In the genomic region with DNA sequence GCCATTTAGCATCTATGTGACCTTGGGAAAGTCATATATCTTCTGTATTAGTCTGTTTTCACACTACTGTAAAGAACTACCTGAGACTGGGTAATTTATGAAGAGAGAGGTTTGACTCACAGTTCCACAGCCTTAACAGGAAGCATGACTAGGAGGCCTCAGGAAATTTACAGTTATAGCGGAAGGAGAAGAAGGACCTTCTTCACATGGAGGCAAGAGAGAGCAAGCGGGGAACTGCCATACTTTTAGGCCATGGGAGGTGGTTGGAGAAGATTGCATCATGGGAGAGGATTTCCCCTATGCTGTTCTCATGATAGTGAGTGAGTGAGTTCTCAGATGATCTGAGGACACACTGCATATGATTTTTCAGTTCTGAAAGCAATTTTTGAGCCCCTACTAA, we compare ENCODE assay signal across 1 cellular context.
TF ChIP-seq lines count a peak whose summit lies in the region.

No MANE protein-coding gene starts in this region.

TF ChIP-seq in GM12878, 131 proteins besides CTCF, POLR2A, EP300 and RAD21:
- TF ChIP-seq ZNF384 (IDR thresholded peaks at IDR 0.05; ENCODE audit: borderline replicate concordance, low read depth, low read length), result no peak
- TF ChIP-seq HDAC2 (IDR thresholded peaks at IDR 0.05), result no peak
- TF ChIP-seq, protein P1, sequence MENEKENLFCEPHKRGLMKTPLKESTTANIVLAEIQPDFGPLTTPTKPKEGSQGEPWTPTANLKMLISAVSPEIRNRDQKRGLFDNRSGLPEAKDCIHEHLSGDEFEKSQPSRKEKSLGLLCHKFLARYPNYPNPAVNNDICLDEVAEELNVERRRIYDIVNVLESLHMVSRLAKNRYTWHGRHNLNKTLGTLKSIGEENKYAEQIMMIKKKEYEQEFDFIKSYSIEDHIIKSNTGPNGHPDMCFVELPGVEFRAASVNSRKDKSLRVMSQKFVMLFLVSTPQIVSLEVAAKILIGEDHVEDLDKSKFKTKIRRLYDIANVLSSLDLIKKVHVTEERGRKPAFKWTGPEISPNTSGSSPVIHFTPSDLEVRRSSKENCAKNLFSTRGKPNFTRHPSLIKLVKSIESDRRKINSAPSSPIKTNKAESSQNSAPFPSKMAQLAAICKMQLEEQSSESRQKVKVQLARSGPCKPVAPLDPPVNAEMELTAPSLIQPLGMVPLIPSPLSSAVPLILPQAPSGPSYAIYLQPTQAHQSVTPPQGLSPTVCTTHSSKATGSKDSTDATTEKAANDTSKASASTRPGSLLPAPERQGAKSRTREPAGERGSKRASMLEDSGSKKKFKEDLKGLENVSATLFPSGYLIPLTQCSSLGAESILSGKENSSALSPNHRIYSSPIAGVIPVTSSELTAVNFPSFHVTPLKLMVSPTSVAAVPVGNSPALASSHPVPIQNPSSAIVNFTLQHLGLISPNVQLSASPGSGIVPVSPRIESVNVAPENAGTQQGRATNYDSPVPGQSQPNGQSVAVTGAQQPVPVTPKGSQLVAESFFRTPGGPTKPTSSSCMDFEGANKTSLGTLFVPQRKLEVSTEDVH (IDR thresholded peaks at IDR 0.05; ENCODE audit: low read depth, partially characterized antibody), result no peak
- no peak for TF ChIP-seq MEF2A (IDR thresholded peaks at IDR 0.05; ENCODE audit: insufficient read depth, low read depth, low read length)
- TF ChIP-seq, protein P2, sequence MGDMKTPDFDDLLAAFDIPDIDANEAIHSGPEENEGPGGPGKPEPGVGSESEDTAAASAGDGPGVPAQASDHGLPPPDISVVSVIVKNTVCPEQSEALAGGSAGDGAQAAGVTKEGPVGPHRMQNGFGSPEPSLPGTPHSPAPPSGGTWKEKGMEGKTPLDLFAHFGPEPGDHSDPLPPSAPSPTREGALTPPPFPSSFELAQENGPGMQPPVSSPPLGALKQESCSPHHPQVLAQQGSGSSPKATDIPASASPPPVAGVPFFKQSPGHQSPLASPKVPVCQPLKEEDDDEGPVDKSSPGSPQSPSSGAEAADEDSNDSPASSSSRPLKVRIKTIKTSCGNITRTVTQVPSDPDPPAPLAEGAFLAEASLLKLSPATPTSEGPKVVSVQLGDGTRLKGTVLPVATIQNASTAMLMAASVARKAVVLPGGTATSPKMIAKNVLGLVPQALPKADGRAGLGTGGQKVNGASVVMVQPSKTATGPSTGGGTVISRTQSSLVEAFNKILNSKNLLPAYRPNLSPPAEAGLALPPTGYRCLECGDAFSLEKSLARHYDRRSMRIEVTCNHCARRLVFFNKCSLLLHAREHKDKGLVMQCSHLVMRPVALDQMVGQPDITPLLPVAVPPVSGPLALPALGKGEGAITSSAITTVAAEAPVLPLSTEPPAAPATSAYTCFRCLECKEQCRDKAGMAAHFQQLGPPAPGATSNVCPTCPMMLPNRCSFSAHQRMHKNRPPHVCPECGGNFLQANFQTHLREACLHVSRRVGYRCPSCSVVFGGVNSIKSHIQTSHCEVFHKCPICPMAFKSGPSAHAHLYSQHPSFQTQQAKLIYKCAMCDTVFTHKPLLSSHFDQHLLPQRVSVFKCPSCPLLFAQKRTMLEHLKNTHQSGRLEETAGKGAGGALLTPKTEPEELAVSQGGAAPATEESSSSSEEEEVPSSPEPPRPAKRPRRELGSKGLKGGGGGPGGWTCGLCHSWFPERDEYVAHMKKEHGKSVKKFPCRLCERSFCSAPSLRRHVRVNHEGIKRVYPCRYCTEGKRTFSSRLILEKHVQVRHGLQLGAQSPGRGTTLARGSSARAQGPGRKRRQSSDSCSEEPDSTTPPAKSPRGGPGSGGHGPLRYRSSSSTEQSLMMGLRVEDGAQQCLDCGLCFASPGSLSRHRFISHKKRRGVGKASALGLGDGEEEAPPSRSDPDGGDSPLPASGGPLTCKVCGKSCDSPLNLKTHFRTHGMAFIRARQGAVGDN (IDR thresholded peaks at IDR 0.05), result no peak
- no peak for TF ChIP-seq SUPT20H (IDR thresholded peaks at IDR 0.05; ENCODE audit: borderline replicate concordance, control insufficient read depth, low read depth, low read length)
- TF ChIP-seq SIN3A (IDR thresholded peaks at IDR 0.05; ENCODE audit: low read depth, low read length), result no peak
- no peak for TF ChIP-seq NFIC (IDR thresholded peaks at IDR 0.05; ENCODE audit: low read depth, low read length)
- TF ChIP-seq SP1 (IDR thresholded peaks at IDR 0.05; ENCODE audit: low read depth, low read length), result no peak
- no peak for TF ChIP-seq CREM (IDR thresholded peaks at IDR 0.05; ENCODE audit: low read depth)
- no peak for TF ChIP-seq YBX1 (IDR thresholded peaks at IDR 0.05)
TF ChIP-seq in GM12878: peak in this region for 0.
